8 cellular contexts compared by ENCODE assay signal in genomic region chr4:88244821-88245579, GRCh38. TPM values are rescaled to one million over a fixed set of nuclear protein-coding genes. Genes with fewer than 3 reads are reported as not detected.
DNase-seq lines count a peak whose midpoint lies in the region; ATAC-seq and TF ChIP-seq lines count a peak whose summit lies in the region.

No MANE protein-coding gene starts in this region.

- H3K4me1 Mint-ChIP-seq in CD4-positive, CD25-positive, alpha-beta regulatory T cell, result peaks cover 0 to 16% (median 11%) of the 10 kb centered on the region in 4 donors
- peaks cover 12% of the 10 kb centered on the region for H3K4me1 Mint-ChIP-seq in activated CD4-positive, alpha-beta memory T cell treated with anti-CD3 and anti-CD28 coated beads, Interleukin-2, amount 10 ng/mL, durations not matched to agents 7 days and 5 days
- H3K4me1 Mint-ChIP-seq in memory B cell, result peaks cover 10% of the 10 kb centered on the region
- H3K4me1 Mint-ChIP-seq in mesothelial cell of epicardium, result no peaks in the 10 kb centered on the region

- no peaks in the 10 kb centered on the region for H3K27me3 ChIP-seq in CD4-positive, CD25-positive, alpha-beta regulatory T cell (ENCODE audit: control insufficient read depth, insufficient read depth, low read length)

- CTCF ChIA-PET in activated CD4-positive, alpha-beta memory T cell treated with anti-CD3 and anti-CD28 coated beads, Interleukin-2, amount 10 ng/mL, durations not matched to agents 7 days and 5 days (lab: Charles Lee), result no interaction called here

- no peaks in the 10 kb centered on the region for H3K9me3 Mint-ChIP-seq in CD4-positive, CD25-positive, alpha-beta regulatory T cell
- no peaks in the 10 kb centered on the region for H3K9me3 Mint-ChIP-seq in activated CD4-positive, alpha-beta memory T cell treated with anti-CD3 and anti-CD28 coated beads, Interleukin-2, amount 10 ng/mL, durations not matched to agents 7 days and 5 days
- H3K9me3 Mint-ChIP-seq in memory B cell (no peaks in the 10 kb centered on the region), mesothelial cell of epicardium (peaks cover 6% of the 10 kb centered on the region)

- H3K27me3 Mint-ChIP-seq in CD4-positive, CD25-positive, alpha-beta regulatory T cell, result peaks cover 10% of the 10 kb centered on the region
- H3K27me3 Mint-ChIP-seq in activated CD4-positive, alpha-beta memory T cell treated with anti-CD3 and anti-CD28 coated beads, Interleukin-2, amount 10 ng/mL, durations not matched to agents 7 days and 5 days, result no peaks in the 10 kb centered on the region
- H3K27me3 Mint-ChIP-seq in memory B cell (no peaks in the 10 kb centered on the region), mesothelial cell of epicardium (ENCODE audit: low read depth) (no peaks in the 10 kb centered on the region)

- peak overlapping the region in 3 of 4 donors; percentile 80 to 85 (median 82) for H3K4me3 Mint-ChIP-seq in CD4-positive, CD25-positive, alpha-beta regulatory T cell
- peak overlapping the region; percentile 48 for H3K4me3 Mint-ChIP-seq in activated CD4-positive, alpha-beta memory T cell treated with anti-CD3 and anti-CD28 coated beads, Interleukin-2, amount 10 ng/mL, durations not matched to agents 7 days and 5 days
- peak overlapping the region; percentile 53 for H3K4me3 Mint-ChIP-seq in memory B cell
- no peak overlapping the region for H3K4me3 Mint-ChIP-seq in mesothelial cell of epicardium

- H3K9me3 ChIP-seq in CD4-positive, CD25-positive, alpha-beta regulatory T cell (ENCODE audit: control insufficient read depth in 2 of 2, low read length in 2 of 2), result no peaks in the 10 kb centered on the region

- peaks cover 5% of the 10 kb centered on the region for H3K4me1 ChIP-seq in CD4-positive, CD25-positive, alpha-beta regulatory T cell (ENCODE audit: control insufficient read depth, insufficient read depth, low read length, poor library complexity, severe bottlenecking)

- H3K27ac ChIP-seq in CD4-positive, CD25-positive, alpha-beta regulatory T cell (ENCODE audit: insufficient read depth, low read length, poor library complexity, severe bottlenecking), result no peak overlapping the region

- POLR2A ChIA-PET in activated CD4-positive, alpha-beta memory T cell treated with anti-CD3 and anti-CD28 coated beads, Interleukin-2, amount 10 ng/mL, durations not matched to agents 7 days and 5 days (lab: Charles Lee), result interaction anchor here (1.9 to 2.1 kb wide), 2 partner anchors 39 to 212 kb away, joined by 5 to 9 read pairs; partner anchors contain the start of genes HERC5 and PPM1K

- H3K27ac Mint-ChIP-seq in CD4-positive, CD25-positive, alpha-beta regulatory T cell, result peak overlapping the region; percentile 67 to 74 (median 71)
- no peak overlapping the region for H3K27ac Mint-ChIP-seq in activated CD4-positive, alpha-beta memory T cell treated with anti-CD3 and anti-CD28 coated beads, Interleukin-2, amount 10 ng/mL, durations not matched to agents 7 days and 5 days
- H3K27ac Mint-ChIP-seq in memory B cell, result no peak overlapping the region
- no peak overlapping the region for H3K27ac Mint-ChIP-seq in mesothelial cell of epicardium

- ATAC-seq in CD4-positive, CD25-positive, alpha-beta regulatory T cell (ENCODE audit: low read depth in 2 of 2), result peak; percentile 92 to 93
- ATAC-seq in HG02852 (IDR thresholded peaks at IDR 0.05; ENCODE audit: unreplicated experiment) (peak; percentile 52), memory B cell (ENCODE audit: low read depth) (peak; percentile 51), HG02970 (IDR thresholded peaks at IDR 0.05; ENCODE audit: low FRiP score, unreplicated experiment) (no peak)

- H3K4me3 ChIP-seq in CD4-positive, CD25-positive, alpha-beta regulatory T cell (ENCODE audit: low read depth, low read length), result peak overlapping the region; percentile 51

- no peaks in the 10 kb centered on the region for H3K36me3 ChIP-seq in CD4-positive, CD25-positive, alpha-beta regulatory T cell (ENCODE audit: control insufficient read depth, insufficient read depth, low read length)

- TF ChIP-seq CTCF in mesothelial cell of epicardium (IDR thresholded peaks at IDR 0.05; ENCODE audit: unreplicated experiment), result no peak

- DNase-seq in CD4-positive, CD25-positive, alpha-beta regulatory T cell, result peak in 2 of 3 donors; percentile 49 to 74
- DNase-seq in activated CD4-positive, alpha-beta memory T cell treated with anti-CD3 and anti-CD28 coated beads, Interleukin-2, amount 10 ng/mL, durations not matched to agents 7 days and 5 days, result peak; percentile 52
- DNase-seq in memory B cell (ENCODE audit: low spot score in 2 of 2), result no peak
- DNase-seq in mesothelial cell of epicardium (ENCODE audit: low spot score in 2 of 2, unreplicated experiment in 2 of 2), result no peak
- no peak for DNase-seq in AML-193 (lab: John Stamatoyannopoulos, UW)
- DNase-seq in T-helper 9 cell, result no peak

- no peaks in the 10 kb centered on the region for H3K36me3 Mint-ChIP-seq in CD4-positive, CD25-positive, alpha-beta regulatory T cell
- no peaks in the 10 kb centered on the region for H3K36me3 Mint-ChIP-seq in activated CD4-positive, alpha-beta memory T cell treated with anti-CD3 and anti-CD28 coated beads, Interleukin-2, amount 10 ng/mL, durations not matched to agents 7 days and 5 days (ENCODE audit: low read depth)
- H3K36me3 Mint-ChIP-seq in memory B cell (no peaks in the 10 kb centered on the region), mesothelial cell of epicardium (no peaks in the 10 kb centered on the region)

RNA-seq across cellular contexts. Expression of gene PPM1K, which starts 39.4 kb away (rescaled TPM):
- 84.1 TPM for total RNA-seq in CD4-positive, CD25-positive, alpha-beta regulatory T cell
- polyA plus RNA-seq in CD4-positive, CD25-positive, alpha-beta regulatory T cell, result 10 to 100 TPM; 64.4 to 85.2 (median 77.2) TPM
- 100 to 1,000 TPM in 1 of 2 experiments, 10 to 100 TPM in 1; 96.9 to 101 TPM for total RNA-seq in activated CD4-positive, alpha-beta memory T cell treated with anti-CD3 and anti-CD28 coated beads, Interleukin-2, amount 10 ng/mL, durations not matched to agents 7 days and 5 days
- 15.9 to 18.6 TPM (median 18.1 TPM) in 3 replicates for total RNA-seq in mesothelial cell of epicardium

Comparison
In these comparisons a context has a peak if more than half of its experiments do, and no peak if none do; other contexts are left out.
1. DNase-seq: peak in CD4-positive, CD25-positive, alpha-beta regulatory T cell (2 of 3) and activated CD4-positive, alpha-beta memory T cell treated with anti-CD3 and anti-CD28 coated beads, Interleukin-2, amount 10 ng/mL, durations not matched to agents 7 days and 5 days (single experiment); none in memory B cell (0 of 2), mesothelial cell of epicardium (0 of 2), AML-193 (0 of 2) and T-helper 9 cell (single experiment).
2. H3K27ac Mint-ChIP-seq: peak in CD4-positive, CD25-positive, alpha-beta regulatory T cell (3 of 3); none in activated CD4-positive, alpha-beta memory T cell treated with anti-CD3 and anti-CD28 coated beads, Interleukin-2, amount 10 ng/mL, durations not matched to agents 7 days and 5 days (single experiment), memory B cell (single experiment) and mesothelial cell of epicardium (single experiment).